In the genomic region with DNA sequence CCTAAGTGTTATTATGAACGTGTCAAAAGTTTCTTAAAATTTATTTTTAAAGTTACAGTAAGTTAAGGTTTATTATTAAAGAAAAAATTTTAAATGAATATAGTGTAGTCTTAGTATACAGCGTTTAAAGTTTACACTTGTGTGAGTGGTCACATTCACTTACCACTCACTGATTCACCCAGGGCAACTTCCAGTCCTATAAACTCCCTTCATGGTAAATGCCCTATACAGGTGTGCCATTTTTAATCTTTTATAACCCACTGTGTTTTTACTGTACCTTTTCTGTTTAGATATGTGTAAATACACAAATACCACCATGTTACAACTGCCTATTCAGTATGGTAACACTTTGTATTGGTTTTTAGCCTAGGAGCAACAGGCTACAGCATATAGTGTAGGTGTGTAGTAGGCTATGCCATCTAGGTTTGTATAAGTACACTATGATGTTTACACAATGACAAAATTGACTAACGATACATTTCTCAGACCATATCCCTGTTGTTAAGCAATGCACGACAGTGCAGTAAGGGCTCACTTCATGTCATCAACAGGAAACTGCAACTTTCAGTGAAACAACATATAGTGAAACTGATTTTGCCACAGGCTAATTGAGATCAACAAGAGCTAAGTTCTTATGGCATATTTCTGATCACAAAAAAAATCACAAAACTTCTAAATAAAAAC, we compare ENCODE assay signal across 9 cellular contexts.
A peak's percentile ranks its signal among the peaks of the same experiment; 100 is the strongest.
DNase-seq lines count a peak whose midpoint lies in the region; ATAC-seq, FAIRE-seq and TF ChIP-seq lines count a peak whose summit lies in the region.
"Had no signal": no experiment of that assay in that cellular context is flagged by ENCODE, and none has a peak within 500 bp of the region (broad histone marks: within the 10 kb centered on the region; RNA-seq: fewer than 3 reads in every experiment).

No MANE protein-coding gene starts in this region.

- no peak overlapping the region for H3K4me3 ChIP-seq in CD4-positive, alpha-beta memory T cell (ENCODE audit: low read length in 2 of 2)
- H3K4me3 ChIP-seq: tibial nerve had no signal

- H3K27me3 ChIP-seq in CD4-positive, alpha-beta memory T cell (ENCODE audit: insufficient read depth, low read length), result no peaks in the 10 kb centered on the region
- H3K27me3 ChIP-seq: tibial nerve had no signal

- TF ChIP-seq POLR2A in GM12891 (IDR thresholded peaks at IDR 0.05; ENCODE audit: low read depth, low read length), result no peak
- TF ChIP-seq POLR2A in erythroblast (IDR thresholded peaks at IDR 0.05; ENCODE audit: low read length), result no peak

- no peaks in the 10 kb centered on the region for H3K9me3 ChIP-seq in CD4-positive, alpha-beta memory T cell (ENCODE audit: control insufficient read depth in 1 of 2, low read length in 2 of 2)
- H3K9me3 ChIP-seq: tibial nerve had no signal

- ATAC-seq in GM19468 (IDR thresholded peaks at IDR 0.05; ENCODE audit: extremely low read depth, unreplicated experiment) (peak; percentile 66), HG03280 (IDR thresholded peaks at IDR 0.05; ENCODE audit: unreplicated experiment) (peak; percentile 85)

- no peaks in the 10 kb centered on the region for H3K4me1 ChIP-seq in CD4-positive, alpha-beta memory T cell (ENCODE audit: insufficient read depth, low read length)

- H3K36me3 Mint-ChIP-seq in CD4-positive, alpha-beta memory T cell, result no peaks in the 10 kb centered on the region

- DNase-seq in GM12891 (ENCODE audit: insufficient read length, low spot score) (no peak), fibroblast of peridontal ligament (ENCODE audit: extremely low read depth) (peak; percentile 8), erythroblast (lab: John Stamatoyannopoulos, UW) (no peak)
- no peak for DNase-seq in stimulated activated CD4-positive, alpha-beta T cell treated with anti-CD3 and anti-CD28 coated beads, Interleukin-2, amount 100 ng/mL, for 48 hours
- DNase-seq in activated CD4-positive, CD25-positive, alpha-beta regulatory T cell (lab: John Stamatoyannopoulos, UW), result no peak
- no peak for DNase-seq in CD4-positive, alpha-beta memory T cell

- H3K36me3 ChIP-seq in CD4-positive, alpha-beta memory T cell (ENCODE audit: insufficient read depth, low read length), result no peaks in the 10 kb centered on the region
- H3K36me3 ChIP-seq: tibial nerve had no signal

- H3K9me3 Mint-ChIP-seq in CD4-positive, alpha-beta memory T cell, result no peaks in the 10 kb centered on the region

- H3K4me3 Mint-ChIP-seq in CD4-positive, alpha-beta memory T cell, result no peak overlapping the region

- peaks cover 0 to 10% (median under 1%) of the 10 kb centered on the region in 4 donors for H3K4me1 Mint-ChIP-seq in CD4-positive, alpha-beta memory T cell

- POLR2A ChIA-PET in CD4-positive, alpha-beta memory T cell (lab: Charles Lee; ENCODE audit: partially characterized antibody), result no interaction called here

- intact Hi-C loops in CD4-positive, alpha-beta memory T cell (cut with micrococcal nuclease), result no loop called here

- H3K27me3 Mint-ChIP-seq in CD4-positive, alpha-beta memory T cell, result peaks cover 4 to 8% of the 10 kb centered on the region in 2 donors

- no peak overlapping the region for H3K27ac Mint-ChIP-seq in CD4-positive, alpha-beta memory T cell

- FAIRE-seq in GM12891 (lab: Jason Lieb, UNC), result peak; percentile 97

- H3K27ac ChIP-seq in CD4-positive, alpha-beta memory T cell (ENCODE audit: low read depth, low read length), result no peak overlapping the region
- H3K27ac ChIP-seq: tibial nerve had no signal

- CTCF ChIA-PET in CD4-positive, alpha-beta memory T cell (lab: Charles Lee; ENCODE audit: partially characterized antibody), result interaction anchor here (0.6 to 1.7 kb wide), 5 partner anchors 13 to 1090 kb away, joined by 3 to 4 read pairs (median 3); no protein-coding TSS in a partner anchor

TF ChIP-seq in GM12891, 5 proteins besides CTCF, POLR2A, EP300 and RAD21:
- TF ChIP-seq TAF1 (IDR thresholded peaks at IDR 0.05; ENCODE audit: low read depth, low read length) (no peak), POLR2AphosphoS5 (IDR thresholded peaks at IDR 0.05; ENCODE audit: low read depth, low read length) (no peak), PAX5 (IDR thresholded peaks at IDR 0.05; ENCODE audit: insufficient read depth, low read length, severe bottlenecking) (no peak), SPI1 (IDR thresholded peaks at IDR 0.05; ENCODE audit: low read depth, low read length) (no peak), POU2F2 (IDR thresholded peaks at IDR 0.05; ENCODE audit: low read depth, low read length) (no peak)
